ENCODE assay signal across 13 cellular contexts in the genomic region with DNA sequence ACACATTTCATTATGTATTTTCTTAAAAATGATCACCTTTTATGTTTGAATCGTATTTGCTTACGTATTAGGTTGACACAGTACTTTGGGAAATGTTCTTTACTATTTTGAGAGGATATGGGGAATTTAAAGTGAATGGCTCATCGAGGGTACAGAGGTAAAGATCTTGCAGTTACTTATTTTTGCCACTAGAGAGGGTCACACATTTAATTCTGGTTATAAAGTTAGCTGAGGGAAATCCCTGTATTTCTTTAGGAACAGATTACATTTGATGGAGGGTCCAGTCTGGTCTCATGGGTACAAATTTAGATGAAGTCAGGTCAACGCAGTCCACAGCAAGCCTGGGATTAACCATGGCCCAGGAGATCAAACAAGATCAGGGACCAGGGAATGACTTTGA. TPM values are rescaled to one million over a fixed set of nuclear protein-coding genes. Genes with fewer than 3 reads are reported as not detected.
DNase-seq lines count a peak whose midpoint lies in the region; ATAC-seq, FAIRE-seq and TF ChIP-seq lines count a peak whose summit lies in the region.
"Had no signal": no experiment of that assay in that cellular context is flagged by ENCODE, and none has a peak within 500 bp of the region (broad histone marks: within the 10 kb centered on the region; RNA-seq: fewer than 3 reads in every experiment).

No MANE protein-coding gene starts in this region.

- H3K27ac Mint-ChIP-seq in osteocyte (ENCODE audit: unreplicated experiment), result no peak overlapping the region
- H3K27ac Mint-ChIP-seq: activated T-cell treated with anti-CD3 and anti-CD28 coated beads, Interleukin-2, amount 50 U/mL, for 72 hours had no signal

- DNase-seq in NCI-H146 (lab: John Stamatoyannopoulos, UW), result peak; percentile 12
- no peak for DNase-seq in NCI-H146 treated with DMSO at 0.1 percent for 48 hours (lab: John Stamatoyannopoulos, UW; ENCODE audit: unreplicated experiment)
- peak; percentile 19 for DNase-seq in NAMALWA (ENCODE audit: low spot score)
- DNase-seq in osteocyte (ENCODE audit: extremely low spot score, unreplicated experiment), result no peak
- DNase-seq in NK-92 (lab: John Stamatoyannopoulos, UW; ENCODE audit: unreplicated experiment), result no peak
- no peak for DNase-seq in mucosa of gallbladder (ENCODE audit: low spot score)
- DNase-seq: activated T-cell treated with anti-CD3 and anti-CD28 coated beads, Interleukin-2, amount 50 U/mL, for 72 hours; NCI-H524; T1000 had no signal

- no peak for ATAC-seq in HG03139 (IDR thresholded peaks at IDR 0.05; ENCODE audit: unreplicated experiment)
- ATAC-seq: activated T-cell treated with anti-CD3 and anti-CD28 coated beads, Interleukin-2, amount 50 U/mL, for 72 hours had no signal

- peaks cover 3% of the 10 kb centered on the region for H3K4me1 Mint-ChIP-seq in osteocyte (ENCODE audit: unreplicated experiment)

- FAIRE-seq in colon (lab: Jason Lieb, UNC), result peak; percentile 28

- H3K27me3 Mint-ChIP-seq in osteocyte (ENCODE audit: unreplicated experiment), result no peaks in the 10 kb centered on the region

- TF ChIP-seq CTCF in osteocyte (IDR thresholded peaks at IDR 0.05), result peak; percentile 20

- peaks cover 34% of the 10 kb centered on the region for H3K36me3 Mint-ChIP-seq in osteocyte (ENCODE audit: unreplicated experiment)

- H3K4me3 Mint-ChIP-seq in osteocyte (ENCODE audit: unreplicated experiment), result no peak overlapping the region
- H3K4me3 Mint-ChIP-seq: activated T-cell treated with anti-CD3 and anti-CD28 coated beads, Interleukin-2, amount 50 U/mL, for 72 hours had no signal

- H3K9me3 Mint-ChIP-seq in osteocyte (ENCODE audit: unreplicated experiment), result no peaks in the 10 kb centered on the region
- H3K9me3 Mint-ChIP-seq: activated T-cell treated with anti-CD3 and anti-CD28 coated beads, Interleukin-2, amount 50 U/mL, for 72 hours had no signal

RNA-seq across cellular contexts. Expression of a gene that starts 24.5 kb away (rescaled TPM):
- 16.7 and 18.4 TPM in 2 replicates for total RNA-seq in osteocyte
- 26.2 TPM for total RNA-seq in mucosa of gallbladder

RNA-seq across cellular contexts. Expression of a gene that starts 40.3 kb away (rescaled TPM):
- total RNA-seq in osteocyte (not detected in 2 replicates), mucosa of gallbladder (3.1 TPM)
- total RNA-seq: activated T-cell treated with anti-CD3 and anti-CD28 coated beads, Interleukin-2, amount 50 U/mL, for 72 hours; dermis microvascular lymphatic vessel endothelial cell; thoracic aorta had no signal

RNA-seq across cellular contexts. Expression of a gene that starts 40.5 kb away (rescaled TPM):
- not detected in 2 replicates for total RNA-seq in osteocyte
- 2.6 TPM for total RNA-seq in mucosa of gallbladder
- total RNA-seq: activated T-cell treated with anti-CD3 and anti-CD28 coated beads, Interleukin-2, amount 50 U/mL, for 72 hours; dermis microvascular lymphatic vessel endothelial cell; thoracic aorta had no signal

Comparison
In these comparisons a context has a peak if more than half of its experiments do, and no peak if none do; other contexts are left out.
1. DNase-seq: peak in NCI-H146 (single experiment) and NAMALWA (single experiment); none in NCI-H146 treated with DMSO at 0.1 percent for 48 hours (single experiment), osteocyte (single experiment), NK-92 (single experiment) and mucosa of gallbladder (single experiment).